ENCODE assay signal across 8 cellular contexts in the genomic region with DNA sequence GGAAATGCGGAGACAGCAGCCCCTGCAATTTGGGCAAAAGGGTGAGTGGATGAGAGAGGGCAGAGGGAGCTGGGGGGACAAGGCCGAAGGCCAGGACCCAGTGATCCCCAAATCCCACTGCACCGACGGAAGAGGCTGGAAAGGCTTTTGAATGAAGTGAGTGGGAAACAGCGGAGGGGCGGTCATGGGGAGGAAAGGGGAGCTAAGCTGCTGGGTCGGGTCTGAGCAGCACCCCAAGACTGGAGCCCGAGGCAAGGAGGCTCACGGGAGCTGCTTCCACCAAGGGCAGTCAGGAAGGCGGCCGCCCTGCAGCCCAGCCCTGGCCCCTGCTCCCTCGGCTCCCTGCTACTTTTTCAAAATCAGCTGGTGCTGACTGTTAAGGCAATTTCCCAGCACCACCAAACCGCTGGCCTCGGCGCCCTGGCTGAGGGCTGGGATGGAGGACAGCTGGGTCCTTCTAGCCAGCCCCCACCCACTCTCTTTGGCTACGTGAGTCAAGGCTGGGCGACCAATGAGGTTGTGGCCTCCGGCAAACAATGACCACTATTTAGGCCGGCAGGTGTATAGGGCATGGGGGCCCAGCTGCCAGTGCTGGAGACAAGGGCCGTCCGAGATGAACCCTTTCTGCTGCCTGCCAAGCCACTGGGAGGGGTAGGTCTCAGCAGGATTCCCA. TPM values are rescaled to one million over a fixed set of nuclear protein-coding genes. Genes with fewer than 3 reads are reported as not detected.
DNase-seq lines count a peak whose midpoint lies in the region; ATAC-seq, FAIRE-seq and TF ChIP-seq lines count a peak whose summit lies in the region.

No MANE protein-coding gene starts in this region.

- H3K4me3 ChIP-seq in CD4-positive, alpha-beta memory T cell (ENCODE audit: low read length in 2 of 2), result no peak overlapping the region
- H3K4me3 ChIP-seq in SJCRH30 (peak overlapping the region; percentile 62), fibroblast of pulmonary artery (replicated peaks; ENCODE audit: low read depth, low read length) (peak overlapping the region; percentile 67), trophoblast cell (ENCODE audit: low read depth, low read length) (no peak overlapping the region)

- H3K4me1 Mint-ChIP-seq in CD4-positive, alpha-beta memory T cell, result peaks cover 17 to 48% (median 19%) of the 10 kb centered on the region in 4 donors

- no peak for DNase-seq in CD4-positive, alpha-beta memory T cell
- DNase-seq in SJCRH30 (peak; percentile 84), fibroblast of pulmonary artery (ENCODE audit: low read depth) (peak; percentile 54), trophoblast cell (peak; percentile 25 to 72), urothelium cell line (ENCODE audit: low spot score) (no peak)
- DNase-seq in stimulated activated CD4-positive, alpha-beta T cell treated with anti-CD3 and anti-CD28 coated beads, Interleukin-2, amount 100 ng/mL, for 24 hours, result no peak

- no peaks in the 10 kb centered on the region for H3K36me3 ChIP-seq in CD4-positive, alpha-beta memory T cell (ENCODE audit: insufficient read depth, low read length)
- no peaks in the 10 kb centered on the region; the same call in 1 of the 2 replicates for H3K36me3 ChIP-seq in SJCRH30
- H3K36me3 ChIP-seq in trophoblast cell (ENCODE audit: control insufficient read depth in 1 of 2, insufficient read depth in 2 of 2, low read length in 2 of 2), result no peaks in the 10 kb centered on the region

- H4K12ac ChIP-seq in trophoblast cell (ENCODE audit: low read depth, low read length), result no peak overlapping the region

- peak overlapping the region in 3 of 8 donors; percentile 25 to 57 (median 54) for H3K4me3 Mint-ChIP-seq in CD4-positive, alpha-beta memory T cell

- H3K36me3 Mint-ChIP-seq in CD4-positive, alpha-beta memory T cell, result no peaks in the 10 kb centered on the region

- H3K27ac ChIP-seq in CD4-positive, alpha-beta memory T cell (ENCODE audit: low read depth, low read length), result peak overlapping the region; percentile 43
- H3K27ac ChIP-seq in SJCRH30 (peak overlapping the region; percentile 90), trophoblast cell (ENCODE audit: low read depth, low read length) (no peak overlapping the region)

- no peak overlapping the region for H2AK5ac ChIP-seq in trophoblast cell (ENCODE audit: low read length)

- WGBS in trophoblast cell (ENCODE audit: extremely low coverage, insufficient coverage, insufficient read length), result no CpG with 5 or more reads among the region's 21 CpGs

- no peak overlapping the region for H2BK5ac ChIP-seq in trophoblast cell (ENCODE audit: low read depth, low read length, poor library complexity)

- no peaks in the 10 kb centered on the region for H3K9me3 ChIP-seq in CD4-positive, alpha-beta memory T cell (ENCODE audit: control insufficient read depth in 1 of 2, low read length in 2 of 2)
- H3K9me3 ChIP-seq in SJCRH30 (replicated peaks) (no peaks in the 10 kb centered on the region), trophoblast cell (ENCODE audit: insufficient read depth, low read depth, low read length) (peaks cover under 1% of the 10 kb centered on the region)

- H3K9me3 Mint-ChIP-seq in CD4-positive, alpha-beta memory T cell, result no peaks in the 10 kb centered on the region

- intact Hi-C loops in CD4-positive, alpha-beta memory T cell (cut with micrococcal nuclease), result loop anchor here (5.0 kb wide), 1 partner anchor 40 kb away; a partner anchor contains a TSS

- H3K4me2 ChIP-seq in trophoblast cell (ENCODE audit: low read length), result no peak overlapping the region

- H2AFZ ChIP-seq in trophoblast cell (ENCODE audit: insufficient read depth, low read length, poor library complexity), result no peak overlapping the region

- CTCF ChIA-PET in CD4-positive, alpha-beta memory T cell (lab: Charles Lee; ENCODE audit: partially characterized antibody), result interaction anchor here (0.8 to 3.1 kb wide), 5 partner anchors 13 to 43 kb away, joined by 3 to 21 read pairs (median 9); no protein-coding TSS in a partner anchor

- ATAC-seq in HG03439 (IDR thresholded peaks at IDR 0.05; ENCODE audit: unreplicated experiment) (no peak), GM18870 (IDR thresholded peaks at IDR 0.05; ENCODE audit: unreplicated experiment) (no peak)

- no peaks in the 10 kb centered on the region for H3K79me1 ChIP-seq in trophoblast cell (ENCODE audit: low read length)

- H3K4ac ChIP-seq in trophoblast cell (ENCODE audit: low read depth, low read length), result no peak overlapping the region

- TF ChIP-seq CTCF in fibroblast of pulmonary artery (IDR thresholded peaks at IDR 0.05; ENCODE audit: low read length, missing control alignments), result no peak

- no peak overlapping the region for H4K91ac ChIP-seq in trophoblast cell (ENCODE audit: low read depth, low read length)

- no peak overlapping the region for H4K8ac ChIP-seq in trophoblast cell (ENCODE audit: low read depth, low read length)

- no peak overlapping the region for H3K14ac ChIP-seq in trophoblast cell (ENCODE audit: low read length)

- no peak for FAIRE-seq in urothelium cell line (lab: Jason Lieb, UNC)

- H3K27me3 Mint-ChIP-seq in CD4-positive, alpha-beta memory T cell, result no peaks in the 10 kb centered on the region

- no peak overlapping the region for H3K23ac ChIP-seq in trophoblast cell (ENCODE audit: low read length)

- POLR2A ChIA-PET in CD4-positive, alpha-beta memory T cell (lab: Charles Lee; ENCODE audit: partially characterized antibody), result interaction anchor here (1.2 to 4.8 kb wide), 6 partner anchors 9 to 113 kb away, joined by 3 to 62 read pairs (median 14); a partner anchor contains a TSS

- no peak overlapping the region for H3K18ac ChIP-seq in trophoblast cell (ENCODE audit: low read length)

- no peaks in the 10 kb centered on the region for H3K27me3 ChIP-seq in CD4-positive, alpha-beta memory T cell (ENCODE audit: insufficient read depth, low read length)
- H3K27me3 ChIP-seq in SJCRH30 (no peaks in the 10 kb centered on the region), trophoblast cell (ENCODE audit: insufficient read depth, low read length) (no peaks in the 10 kb centered on the region)

- no peaks in the 10 kb centered on the region for H3K79me2 ChIP-seq in trophoblast cell (ENCODE audit: control insufficient read depth, insufficient read depth, low read length, poor library complexity)

- H3K9ac ChIP-seq in trophoblast cell (ENCODE audit: low read length), result no peak overlapping the region

- no peak overlapping the region for H2BK12ac ChIP-seq in trophoblast cell (ENCODE audit: low read length)

- peaks cover 34% of the 10 kb centered on the region for H3K4me1 ChIP-seq in CD4-positive, alpha-beta memory T cell (ENCODE audit: insufficient read depth, low read length)
- peaks cover 10% of the 10 kb centered on the region for H3K4me1 ChIP-seq in SJCRH30
- peaks cover 2 to 5% of the 10 kb centered on the region in 2 experiments for H3K4me1 ChIP-seq in trophoblast cell (ENCODE audit: control insufficient read depth in 1 of 2, insufficient read depth in 2 of 2, low read length in 2 of 2)

- H2BK120ac ChIP-seq in trophoblast cell (ENCODE audit: insufficient read depth, low read length, poor library complexity), result no peak overlapping the region

- H3K27ac Mint-ChIP-seq in CD4-positive, alpha-beta memory T cell, result peak overlapping the region in 6 of 7 donors; percentile 57 to 96 (median 80)

RNA-seq across cellular contexts. Expression of a gene that starts 0.5 kb away (rescaled TPM):
- total RNA-seq in CD4-positive, alpha-beta memory T cell, result under 1 TPM in 1 of 2 experiments, not detected in 1; 0.47 TPM
- under 1 TPM in 1 of 2 donors, not detected in 1; 0.69 TPM for polyA plus RNA-seq in CD4-positive, alpha-beta memory T cell
- total RNA-seq in SJCRH30 (2014; rRNA removed; shearing (Covaris generic)), result 182 TPM in 2 replicates
- 2.2 and 2.3 TPM in 2 replicates for polyA plus RNA-seq in trophoblast cell (2013)

RNA-seq across cellular contexts. Expression of a gene that starts 19.7 kb away (rescaled TPM):
- 1 to 10 TPM in 1 of 2 experiments, under 1 TPM in 1; 0.19 to 1.3 TPM for total RNA-seq in CD4-positive, alpha-beta memory T cell
- polyA plus RNA-seq in CD4-positive, alpha-beta memory T cell, result under 1 TPM in 1 of 2 donors, not detected in 1; 0.14 TPM
- total RNA-seq in SJCRH30 (2014; rRNA removed; shearing (Covaris generic)), result not detected in 2 replicates
- polyA plus RNA-seq in trophoblast cell (2013), result 0.06 and 0.08 TPM in 2 replicates

RNA-seq across cellular contexts. Expression of a gene that starts 37.9 kb away (rescaled TPM):
- total RNA-seq in CD4-positive, alpha-beta memory T cell, result 10 to 100 TPM; 36.3 to 40.3 TPM
- polyA plus RNA-seq in CD4-positive, alpha-beta memory T cell, result 10 to 100 TPM in 1 of 2 donors, 1 to 10 TPM in 1; 4.4 to 23.4 TPM
- 8.7 and 10.9 TPM in 2 replicates for total RNA-seq in SJCRH30 (2014; rRNA removed; shearing (Covaris generic))
- polyA plus RNA-seq in trophoblast cell (2013), result 5.0 and 5.2 TPM in 2 replicates

RNA-seq across cellular contexts. Expression of a gene that starts 52.2 kb away (rescaled TPM):
- under 1 TPM; 0.75 to 0.81 TPM for total RNA-seq in CD4-positive, alpha-beta memory T cell
- polyA plus RNA-seq in CD4-positive, alpha-beta memory T cell, result under 1 TPM in 1 of 2 donors, not detected in 1; 0.24 TPM
- 1.2 and 1.3 TPM in 2 replicates for total RNA-seq in SJCRH30 (2014; rRNA removed; shearing (Covaris generic))
- polyA plus RNA-seq in trophoblast cell (2013), result 2.0 and 2.1 TPM in 2 replicates

Comparison
In these comparisons a context has a peak if more than half of its experiments do, and no peak if none do; other contexts are left out.
1. DNase-seq: peak in SJCRH30 (2 of 2), fibroblast of pulmonary artery (single experiment) and trophoblast cell (2 of 2); none in CD4-positive, alpha-beta memory T cell (0 of 5), urothelium cell line (single experiment) and stimulated activated CD4-positive, alpha-beta T cell treated with anti-CD3 and anti-CD28 coated beads, Interleukin-2, amount 100 ng/mL, for 24 hours (0 of 2).
2. H3K4me3 ChIP-seq: peak in SJCRH30 (single experiment) and fibroblast of pulmonary artery (single experiment); none in CD4-positive, alpha-beta memory T cell (0 of 2) and trophoblast cell (single experiment).
3. RNA of a gene that starts 0.5 kb away (total RNA-seq): 182 TPM in SJCRH30; 0.47 TPM in CD4-positive, alpha-beta memory T cell; every median in the first group is over 100 times any median in the second.